Comparison of ENCODE assay signal across 29 cellular contexts in genomic region chr13:102359264-102359663, GRCh38.
"Had no signal": no experiment of that assay in that cellular context is flagged by ENCODE, and none has a peak within 500 bp of the region (broad histone marks: within the 10 kb centered on the region; RNA-seq: fewer than 3 reads in every experiment).

No MANE protein-coding gene starts in this region.

- H3K27me3 Mint-ChIP-seq: stimulated activated memory B cell treated with anti-CD40 and anti-IgM and Interleukin-4, amounts not matched to agents 10 μg/mL and 1 μg/mL and 100 μg/mL, for 72 hours; type B pancreatic cell had no signal

- H3K36me3 Mint-ChIP-seq: stimulated activated effector memory CD8-positive, alpha-beta T cell treated with anti-CD3 and anti-CD28 coated beads, Interleukin-12 subunit alpha, Interleukin-12 subunit beta, amount 100 ng/mL, for 72 hours; stimulated activated memory B cell treated with anti-CD40 and anti-IgM and Interleukin-4, amounts not matched to agents 10 μg/mL and 1 μg/mL and 100 μg/mL, for 72 hours; stimulated activated naive B cell treated with anti-CD40 and anti-IgM and Interleukin-4, amounts not matched to agents 10 μg/mL and 1 μg/mL and 100 μg/mL, for 72 hours; type B pancreatic cell had no signal

- H3K4me3 Mint-ChIP-seq: stimulated activated effector memory CD8-positive, alpha-beta T cell treated with anti-CD3 and anti-CD28 coated beads, Interleukin-12 subunit alpha, Interleukin-12 subunit beta, amount 100 ng/mL, for 72 hours; stimulated activated memory B cell treated with anti-CD40 and anti-IgM and Interleukin-4, amounts not matched to agents 10 μg/mL and 1 μg/mL and 100 μg/mL, for 72 hours; stimulated activated naive B cell treated with anti-CD40 and anti-IgM and Interleukin-4, amounts not matched to agents 10 μg/mL and 1 μg/mL and 100 μg/mL, for 72 hours; stimulated activated naive CD8-positive, alpha-beta T cell treated with anti-CD3 and anti-CD28 coated beads, Interleukin-15, amount 100 ng/mL, for 72 hours; stimulated activated naive CD8-positive, alpha-beta T cell treated with anti-CD3 and anti-CD28 coated beads, Interleukin-15, Interleukin-2, amounts not matched to agents 100 ng/mL and 50 ng/mL, for 24 hours; type B pancreatic cell had no signal

- H3K9me3 ChIP-seq: stomach, suprapubic skin, testis, thoracic aorta, thyroid gland, tibial artery, tibial nerve, transverse colon, upper lobe of left lung, upper lobe of right lung, uterus, vagina had no signal

- H3K4me3 ChIP-seq: stomach, suprapubic skin, testis, thoracic aorta, thyroid gland, tibial artery, tibial nerve, transverse colon, upper lobe of left lung, upper lobe of right lung, uterus, vagina had no signal

- H3K27me3 ChIP-seq: stomach, suprapubic skin, testis, thyroid gland, tibial artery, tibial nerve, transverse colon, upper lobe of left lung, upper lobe of right lung, uterus, vagina had no signal

- H3K4me1 Mint-ChIP-seq: stimulated activated effector memory CD8-positive, alpha-beta T cell treated with anti-CD3 and anti-CD28 coated beads, Interleukin-12 subunit alpha, Interleukin-12 subunit beta, amount 100 ng/mL, for 72 hours; stimulated activated memory B cell treated with anti-CD40 and anti-IgM and Interleukin-4, amounts not matched to agents 10 μg/mL and 1 μg/mL and 100 μg/mL, for 72 hours; stimulated activated naive B cell treated with anti-CD40 and anti-IgM and Interleukin-4, amounts not matched to agents 10 μg/mL and 1 μg/mL and 100 μg/mL, for 72 hours; stimulated activated naive CD8-positive, alpha-beta T cell treated with anti-CD3 and anti-CD28 coated beads, Interleukin-15, amount 100 ng/mL, for 72 hours had no signal

- H3K9me3 Mint-ChIP-seq: stimulated activated effector memory CD8-positive, alpha-beta T cell treated with anti-CD3 and anti-CD28 coated beads, Interleukin-12 subunit alpha, Interleukin-12 subunit beta, amount 100 ng/mL, for 72 hours; stimulated activated memory B cell treated with anti-CD40 and anti-IgM and Interleukin-4, amounts not matched to agents 10 μg/mL and 1 μg/mL and 100 μg/mL, for 72 hours; stimulated activated naive B cell treated with anti-CD40 and anti-IgM and Interleukin-4, amounts not matched to agents 10 μg/mL and 1 μg/mL and 100 μg/mL, for 72 hours; stimulated activated naive CD8-positive, alpha-beta T cell treated with anti-CD3 and anti-CD28 coated beads, Interleukin-15, amount 100 ng/mL, for 72 hours; stimulated activated naive CD8-positive, alpha-beta T cell treated with anti-CD3 and anti-CD28 coated beads, Interleukin-15, Interleukin-2, amounts not matched to agents 100 ng/mL and 50 ng/mL, for 24 hours; type B pancreatic cell had no signal

- H3K27ac Mint-ChIP-seq: stimulated activated effector memory CD8-positive, alpha-beta T cell treated with anti-CD3 and anti-CD28 coated beads, Interleukin-12 subunit alpha, Interleukin-12 subunit beta, amount 100 ng/mL, for 72 hours; stimulated activated memory B cell treated with anti-CD40 and anti-IgM and Interleukin-4, amounts not matched to agents 10 μg/mL and 1 μg/mL and 100 μg/mL, for 72 hours; stimulated activated naive B cell treated with anti-CD40 and anti-IgM and Interleukin-4, amounts not matched to agents 10 μg/mL and 1 μg/mL and 100 μg/mL, for 72 hours; stimulated activated naive CD8-positive, alpha-beta T cell treated with anti-CD3 and anti-CD28 coated beads, Interleukin-15, amount 100 ng/mL, for 72 hours; stimulated activated naive CD8-positive, alpha-beta T cell treated with anti-CD3 and anti-CD28 coated beads, Interleukin-15, Interleukin-2, amounts not matched to agents 100 ng/mL and 50 ng/mL, for 24 hours; type B pancreatic cell had no signal

- FAIRE-seq: urothelium cell line had no signal

- DNase-seq: stimulated activated CD4-positive, alpha-beta T cell treated with anti-CD3 and anti-CD28 coated beads, Interleukin-2, amount 100 ng/mL, for 48 hours; stimulated activated CD4-positive, alpha-beta T cell treated with anti-CD3 and anti-CD28 coated beads, Interleukin-4, amount 100 ng/mL, for 1 hour; stimulated activated CD4-positive, alpha-beta T cell treated with anti-CD3 and anti-CD28 coated beads, Interleukin-4, amount 100 ng/mL, for 24 hours; stimulated activated CD4-positive, alpha-beta T cell treated with anti-CD3 and anti-CD28 coated beads, Interleukin-4, amount 100 ng/mL, for 4 hours; stimulated activated CD8-positive, alpha-beta memory T cell treated with anti-CD3 and anti-CD28 coated beads, Interleukin-4, amount 100 ng/mL, for 48 hours; stimulated activated naive B cell treated with anti-CD40 and anti-IgM and Interleukin-4, amounts not matched to agents 10 μg/mL and 1 μg/mL and 100 μg/mL, for 72 hours; stimulated activated naive CD4-positive, alpha-beta T cell; stimulated activated naive CD4-positive, alpha-beta T cell treated with Interleukin-2 at 50 U/mL for 16 hours; stimulated activated naive CD8-positive, alpha-beta T cell treated with anti-CD3 and anti-CD28 coated beads, Interleukin-15, amount 100 ng/mL, for 72 hours; stimulated activated naive CD8-positive, alpha-beta T cell treated with anti-CD3 and anti-CD28 coated beads, Interleukin-15, Interleukin-2, amounts not matched to agents 100 U/mL and 50 U/mL, for 24 hours; stomach; substantia nigra; testis; thyroid gland; tibial artery; transverse colon; trophoblast cell; upper lobe of left lung; upper lobe of right lung; uterus had no signal

- ATAC-seq: stimulated activated effector memory CD8-positive, alpha-beta T cell treated with anti-CD3 and anti-CD28 coated beads, Interleukin-12 subunit alpha, Interleukin-12 subunit beta, amount 100 ng/mL, for 72 hours; stimulated activated memory B cell treated with anti-CD40 and anti-IgM and Interleukin-4, amounts not matched to agents 10 μg/mL and 1 μg/mL and 100 μg/mL, for 72 hours; stimulated activated naive B cell treated with anti-CD40 and anti-IgM and Interleukin-4, amounts not matched to agents 10 μg/mL and 1 μg/mL and 100 μg/mL, for 72 hours; stimulated activated naive CD8-positive, alpha-beta T cell treated with anti-CD3 and anti-CD28 coated beads, Interleukin-15, amount 100 ng/mL, for 72 hours; stimulated activated naive CD8-positive, alpha-beta T cell treated with anti-CD3 and anti-CD28 coated beads, Interleukin-15, Interleukin-2, amounts not matched to agents 100 U/mL and 50 U/mL, for 24 hours; upper lobe of right lung had no signal

- H3K27ac ChIP-seq: stomach, suprapubic skin, testis, thoracic aorta, thyroid gland, tibial artery, tibial nerve, transverse colon, upper lobe of left lung, upper lobe of right lung, uterus, vagina had no signal

- H3K4me1 ChIP-seq: stomach, suprapubic skin, testis, thyroid gland, tibial artery, tibial nerve, transverse colon, upper lobe of left lung, upper lobe of right lung, uterus, vagina had no signal

- H3K36me3 ChIP-seq: stomach, suprapubic skin, thoracic aorta, thyroid gland, tibial artery, tibial nerve, transverse colon, upper lobe of left lung, upper lobe of right lung, uterus, vagina had no signal
